In the genomic region with DNA sequence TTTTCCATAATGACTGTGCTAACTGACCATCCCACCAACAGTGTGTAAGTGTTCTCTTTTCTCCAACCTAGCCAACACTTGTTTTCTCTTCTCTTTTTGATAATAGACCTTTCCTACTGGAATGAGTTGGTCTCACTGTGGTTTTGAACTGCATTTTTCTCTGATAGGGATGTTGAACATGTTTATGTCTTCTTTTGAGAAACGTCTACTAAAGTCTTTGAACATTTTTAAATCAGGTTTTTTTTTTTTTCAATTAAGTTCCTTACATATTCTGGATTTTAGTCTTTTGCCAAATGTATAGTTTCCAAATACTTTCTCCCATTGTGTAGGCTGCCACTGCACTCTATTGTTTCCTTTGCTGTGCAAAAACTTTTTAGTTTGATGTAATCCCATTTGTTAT, we compare ENCODE assay signal across 36 cellular contexts.
"Had no signal": no experiment of that assay in that cellular context is flagged by ENCODE, and none has a peak within 500 bp of the region (broad histone marks: within the 10 kb centered on the region; RNA-seq: fewer than 3 reads in every experiment).

No MANE protein-coding gene starts in this region.

- H3K9me3 ChIP-seq: adrenal gland, ascending aorta, esophagus squamous epithelium, gastrocnemius medialis, heart left ventricle had no signal

- H3K9me3 Mint-ChIP-seq: activated B cell treated with CpG ODN at 0.5 μM for 24 hours; activated naive CD4-positive, alpha-beta T cell treated with anti-CD3 and anti-CD28 coated beads, Interleukin-2, amount 50 U/mL, for 24 hours; activated T-cell treated with anti-CD3 and anti-CD28 coated beads, Interleukin-2, amount 50 U/mL, for 4 hours had no signal

- FAIRE-seq: bronchial epithelial cell, colon, endometrium, endothelial cell of umbilical vein had no signal

- H3K4me3 Mint-ChIP-seq: activated B cell treated with CpG ODN at 0.5 μM for 24 hours; activated CD8-positive, alpha-beta T cell treated with anti-CD3 and anti-CD28 coated beads for 36 hours; activated naive CD4-positive, alpha-beta T cell treated with anti-CD3 and anti-CD28 coated beads, Interleukin-2, amount 50 U/mL, for 24 hours; activated naive CD8-positive, alpha-beta T cell treated with anti-CD3 and anti-CD28 coated beads for 36 hours; activated naive CD8-positive, alpha-beta T cell treated with anti-CD3 and anti-CD28 coated beads, Interleukin-2, amount 50 U/mL, for 24 hours; activated T-cell treated with anti-CD3 and anti-CD28 coated beads, Interleukin-2, amount 50 U/mL, for 4 hours; activated T-helper 17 cell treated with anti-CD3 and anti-CD28 coated beads, Interleukin-2, amount 50 U/mL, for 72 hours; central memory CD8-positive, alpha-beta T cell; T-helper 17 cell; T-helper 2 cell treated with Interferon-gamma antibody and Interleukin-4, amounts not matched to agents 5 μg/mL and 100 μg/mL, for 36 hours had no signal

- H3K36me3 ChIP-seq: adrenal gland, ascending aorta, brain microvascular endothelial cell, esophagus squamous epithelium, gastrocnemius medialis, heart left ventricle, WERI-Rb-1 had no signal

- H3K27me3 ChIP-seq: adrenal gland, ascending aorta, brain microvascular endothelial cell, esophagus squamous epithelium, foreskin keratinocyte, gastrocnemius medialis, heart left ventricle had no signal

- ATAC-seq: activated CD4-positive, CD25-positive, alpha-beta regulatory T cell treated with anti-CD3 and anti-CD28 coated beads, Interleukin-2, amount 50 U/mL, for 24 hours; activated CD8-positive, alpha-beta T cell treated with anti-CD3 and anti-CD28 coated beads for 36 hours; activated naive CD8-positive, alpha-beta T cell treated with anti-CD3 and anti-CD28 coated beads, Interleukin-2, amount 50 U/mL, for 24 hours; activated T-cell treated with anti-CD3 and anti-CD28 coated beads, Interleukin-2, amount 50 U/mL, for 4 hours; activated T-helper 17 cell treated with anti-CD3 and anti-CD28 coated beads, Interleukin-2, amount 50 U/mL, for 72 hours; foreskin keratinocyte; gastrocnemius medialis; heart left ventricle; T-helper 17 cell had no signal

- H3K27ac Mint-ChIP-seq: activated B cell treated with CpG ODN at 0.5 μM for 24 hours; activated CD8-positive, alpha-beta T cell treated with anti-CD3 and anti-CD28 coated beads for 36 hours; activated naive CD4-positive, alpha-beta T cell treated with anti-CD3 and anti-CD28 coated beads, Interleukin-2, amount 50 U/mL, for 24 hours; activated naive CD8-positive, alpha-beta T cell treated with anti-CD3 and anti-CD28 coated beads for 36 hours; activated naive CD8-positive, alpha-beta T cell treated with anti-CD3 and anti-CD28 coated beads, Interleukin-2, amount 50 U/mL, for 24 hours; activated T-helper 17 cell treated with anti-CD3 and anti-CD28 coated beads, Interleukin-2, amount 50 U/mL, for 72 hours; T-helper 17 cell; T-helper 2 cell treated with Interferon-gamma antibody and Interleukin-4, amounts not matched to agents 5 μg/mL and 100 μg/mL, for 36 hours had no signal

- H3K4me1 ChIP-seq: adrenal gland, ascending aorta, esophagus squamous epithelium, gastrocnemius medialis, heart left ventricle had no signal

- DNase-seq: activated B cell treated with CpG ODN at 0.5 μM for 24 hours; activated CD4-positive, alpha-beta T cell treated with anti-CD3 and anti-CD28 coated beads for 48 hours; activated CD4-positive, alpha-beta T cell treated with anti-CD3 and anti-CD28 coated beads, Interleukin-2, amount 50 U/mL, for 1 hour; activated CD4-positive, alpha-beta T cell treated with anti-CD3 and anti-CD28 coated beads, Interleukin-2, amount 50 U/mL, for 48 hours; activated CD8-positive, alpha-beta memory T cell treated with anti-CD3 and anti-CD28 coated beads for 24 hours; activated CD8-positive, alpha-beta T cell treated with anti-CD3 and anti-CD28 coated beads for 36 hours; activated effector memory CD4-positive, alpha-beta T cell treated with Interleukin-2 at 50 U/mL for 16 hours; activated gamma-delta T cell treated with Interleukin-2 at 50 U/mL for 16 hours; activated naive CD4-positive, alpha-beta T cell treated with Interleukin-2 at 50 U/mL for 16 hours; activated naive CD8-positive, alpha-beta T cell treated with anti-CD3 and anti-CD28 coated beads for 36 hours; activated naive CD8-positive, alpha-beta T cell treated with anti-CD3 and anti-CD28 coated beads, Interleukin-2, amount 50 U/mL, for 24 hours; activated T-cell treated with anti-CD3 and anti-CD28 coated beads, Interleukin-2, amount 50 U/mL, for 4 hours; adrenal gland; brain microvascular endothelial cell; effector CD8-positive, alpha-beta T cell; esophagus squamous epithelium; foreskin keratinocyte; gastrocnemius medialis; glutamatergic neuron; heart left ventricle; hypothalamus; T-helper 1 cell; T-helper 17 cell; T1000; WERI-Rb-1 had no signal

- H3K36me3 Mint-ChIP-seq: activated naive CD4-positive, alpha-beta T cell treated with anti-CD3 and anti-CD28 coated beads, Interleukin-2, amount 50 U/mL, for 24 hours; activated naive CD8-positive, alpha-beta T cell treated with anti-CD3 and anti-CD28 coated beads for 36 hours had no signal

- H3K4me1 Mint-ChIP-seq: activated B cell treated with CpG ODN at 0.5 μM for 24 hours; activated naive CD4-positive, alpha-beta T cell treated with anti-CD3 and anti-CD28 coated beads, Interleukin-2, amount 50 U/mL, for 24 hours; activated naive CD8-positive, alpha-beta T cell treated with anti-CD3 and anti-CD28 coated beads for 36 hours; activated naive CD8-positive, alpha-beta T cell treated with anti-CD3 and anti-CD28 coated beads, Interleukin-2, amount 50 U/mL, for 24 hours; activated T-helper 17 cell treated with anti-CD3 and anti-CD28 coated beads, Interleukin-2, amount 50 U/mL, for 72 hours; central memory CD8-positive, alpha-beta T cell; T-helper 17 cell had no signal

- H3K4me3 ChIP-seq: adrenal gland, ascending aorta, esophagus squamous epithelium, gastrocnemius medialis, heart left ventricle had no signal

- H3K27me3 Mint-ChIP-seq: activated B cell treated with CpG ODN at 0.5 μM for 24 hours; activated CD8-positive, alpha-beta T cell treated with anti-CD3 and anti-CD28 coated beads for 36 hours; activated naive CD4-positive, alpha-beta T cell treated with anti-CD3 and anti-CD28 coated beads, Interleukin-2, amount 50 U/mL, for 24 hours; activated naive CD8-positive, alpha-beta T cell treated with anti-CD3 and anti-CD28 coated beads for 36 hours; activated naive CD8-positive, alpha-beta T cell treated with anti-CD3 and anti-CD28 coated beads, Interleukin-2, amount 50 U/mL, for 24 hours; activated T-helper 17 cell treated with anti-CD3 and anti-CD28 coated beads, Interleukin-2, amount 50 U/mL, for 72 hours; central memory CD8-positive, alpha-beta T cell; T-helper 17 cell had no signal

- H3K27ac ChIP-seq: adrenal gland, ascending aorta, brain microvascular endothelial cell, epithelial cell of prostate, esophagus squamous epithelium, foreskin keratinocyte, gastrocnemius medialis, heart left ventricle, WERI-Rb-1 had no signal
